ENCODE assay signal across 9 cellular contexts in the genomic region with DNA sequence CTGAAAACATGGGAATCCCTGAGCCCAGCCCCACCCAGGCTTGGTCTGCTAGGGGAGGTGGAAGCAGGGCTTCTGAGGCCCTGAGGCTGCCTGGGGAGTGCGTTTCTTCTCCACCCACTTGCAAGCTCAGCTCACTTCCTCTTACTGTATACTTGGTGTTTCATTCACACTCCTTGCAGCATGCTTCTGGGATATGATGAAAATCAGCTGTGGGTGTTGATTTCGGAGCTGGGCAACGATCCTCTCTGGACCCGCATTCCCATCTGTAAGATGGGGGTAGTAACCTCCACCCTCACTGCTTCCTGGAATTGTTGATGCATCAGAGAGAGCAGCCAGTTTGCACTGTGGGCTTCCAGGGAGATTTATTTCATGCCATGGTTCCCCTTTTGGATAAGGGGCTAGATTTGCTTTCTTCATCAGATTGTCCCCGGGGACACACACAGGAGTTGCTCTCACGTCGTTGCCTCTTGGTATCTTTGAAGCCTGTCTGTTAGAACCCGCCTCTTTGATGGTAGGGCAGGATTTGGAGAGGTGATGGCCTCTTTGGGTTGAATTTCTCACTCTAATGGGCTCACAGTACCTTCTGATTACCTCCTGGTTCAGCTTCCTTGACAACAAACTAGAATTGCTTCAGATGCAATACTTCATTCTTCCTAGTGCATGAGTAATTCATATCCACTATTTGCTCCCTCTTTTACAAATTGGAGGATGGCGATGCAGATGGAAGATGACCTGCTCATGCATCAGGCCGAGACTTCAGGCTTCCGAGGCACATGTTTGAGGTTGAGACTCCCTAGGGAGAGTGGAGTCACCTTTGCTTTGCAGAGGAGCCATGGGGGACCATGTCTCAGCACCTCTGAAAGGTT. TPM values are rescaled to one million over a fixed set of nuclear protein-coding genes. Genes with fewer than 3 reads are reported as not detected.
DNase-seq lines count a peak whose midpoint lies in the region; ATAC-seq and TF ChIP-seq lines count a peak whose summit lies in the region.
"Had no signal": no experiment of that assay in that cellular context is flagged by ENCODE, and none has a peak within 500 bp of the region (broad histone marks: within the 10 kb centered on the region; RNA-seq: fewer than 3 reads in every experiment).

No MANE protein-coding gene starts in this region.

- no peak for ATAC-seq in GM21825 (IDR thresholded peaks at IDR 0.05; ENCODE audit: unreplicated experiment)

- intact Hi-C loops in mammary epithelial cell (cut with micrococcal nuclease): no loop called here

- dilution Hi-C loops in mammary epithelial cell (cut with HindIII; ENCODE audit: low sequenced_read_pairs): no loop called here

- no peaks in the 10 kb centered on the region for H4K20me1 ChIP-seq in mammary epithelial cell (ENCODE audit: insufficient read depth, low read length)

- CTCF ChIA-PET in mammary epithelial cell (lab: Charles Lee; ENCODE audit: low non-redundant PET): no interaction called here

- peaks cover 74% of the 10 kb centered on the region for H3K4me1 Mint-ChIP-seq in nephron

- H3K79me2 ChIP-seq in mammary epithelial cell (ENCODE audit: insufficient read depth, low read length): peaks cover 96% of the 10 kb centered on the region

- no peaks in the 10 kb centered on the region for H3K36me3 ChIP-seq in KOPT-K1 (ENCODE audit: insufficient read depth, low read length)
- no peaks in the 10 kb centered on the region for H3K36me3 ChIP-seq in mammary epithelial cell (ENCODE audit: insufficient read depth, low read length)

- peaks cover 54% of the 10 kb centered on the region for H3K4me1 ChIP-seq in mammary epithelial cell (ENCODE audit: insufficient read depth, low read length)

- H3K4me2 ChIP-seq in mammary epithelial cell (ENCODE audit: insufficient read depth, low read depth, low read length): peak overlapping the region; percentile 46

- H3K4me3 ChIP-seq in mammary epithelial cell (replicated peaks in 1 of 3; ENCODE audit: insufficient read depth in 1 of 3, low read depth in 2 of 3, low read length in 3 of 3): no peak overlapping the region

- peak overlapping the region in 2 of 3 experiments; percentile 20 to 36 for H3K27ac Mint-ChIP-seq in nephron

- no peaks in the 10 kb centered on the region for H3K36me3 Mint-ChIP-seq in nephron (ENCODE audit: low read depth)

- H3K9ac ChIP-seq in mammary epithelial cell (ENCODE audit: insufficient read depth, low read length): no peak overlapping the region

- BruUV-seq in mammary epithelial cell (replicated peaks; lab: Mats Ljungman, UMichigan): no TSS peak

- in situ Hi-C loops in mammary epithelial cell (cut with MboI; ENCODE audit: low sequenced_read_pairs in 2 of 2): no loop called here

- peaks cover 47% of the 10 kb centered on the region for H3K27me3 Mint-ChIP-seq in nephron (ENCODE audit: low read depth)

- TF ChIP-seq CTCF in mammary epithelial cell (conservative IDR thresholded peaks at IDR 0.05 in 1 of 2, IDR thresholded peaks at IDR 0.05 in 1 of 2; ENCODE audit: extremely low read depth in 1 of 2, insufficient read depth in 1 of 2, low read depth in 1 of 2, low read length in 2 of 2): no peak
- TF ChIP-seq CTCF in nephron (IDR thresholded peaks at IDR 0.05; ENCODE audit: unreplicated experiment in 3 of 3): no peak

- H2AFZ ChIP-seq in mammary epithelial cell (ENCODE audit: low read depth, low read length): no peak overlapping the region

- peak overlapping the region; percentile 99 for H3K27ac ChIP-seq in KOPT-K1 (ENCODE audit: low read depth, low read length, poor library complexity, severe bottlenecking)
- H3K27ac ChIP-seq in mammary epithelial cell (ENCODE audit: insufficient read depth, low read depth, low read length): no peak overlapping the region
- H3K27ac ChIP-seq: 22Rv1 had no signal

- H3K27me3 ChIP-seq in mammary epithelial cell (ENCODE audit: insufficient read depth, low read length): no peaks in the 10 kb centered on the region

- no peaks in the 10 kb centered on the region for H3K9me3 Mint-ChIP-seq in nephron

- DNase-seq in DMS53 (lab: John Stamatoyannopoulos, UW) (peak; percentile 52), DMS53 treated with DMSO at 0.1 percent for 48 hours (lab: John Stamatoyannopoulos, UW; ENCODE audit: unreplicated experiment) (no peak), mammary epithelial cell (peak; percentile 49), SW480 (ENCODE audit: low spot score) (no peak), NCI-H1930 (lab: John Stamatoyannopoulos, UW) (no peak)

- H3K9me3 ChIP-seq in KOPT-K1 (ENCODE audit: insufficient read depth, low read length, poor library complexity, severe bottlenecking): no peaks in the 10 kb centered on the region
- H3K9me3 ChIP-seq in mammary epithelial cell (replicated peaks; ENCODE audit: insufficient read depth, low read length): no peaks in the 10 kb centered on the region

- 69% methylated on average over 11 of the region's 11 CpGs for WGBS in mammary epithelial cell (ENCODE audit: low coverage, missing lambda C conversion rate)

- no peak overlapping the region for H3K4me3 Mint-ChIP-seq in nephron

RNA-seq across cellular contexts. Expression of a gene that starts 40.4 kb away (rescaled TPM):
- total RNA-seq in mammary epithelial cell: 10 to 100 TPM; 67.7 to 69.7 TPM
- polyA plus RNA-seq in mammary epithelial cell: 59.1 TPM
- 235 TPM for polyA minus RNA-seq in mammary epithelial cell

Comparison
In these comparisons a context has a peak if more than half of its experiments do, and no peak if none do; other contexts are left out.
1. DNase-seq: peak in DMS53 (single experiment) and mammary epithelial cell (single experiment); none in DMS53 treated with DMSO at 0.1 percent for 48 hours (single experiment), SW480 (single experiment) and NCI-H1930 (0 of 2).